ENCODE assay signal across 25 cellular contexts in genomic region chr3:34780973-34781372, GRCh38.
DNase-seq lines count a peak whose midpoint lies in the region; ATAC-seq, FAIRE-seq and TF ChIP-seq lines count a peak whose summit lies in the region.
"Had no signal": no experiment of that assay in that cellular context is flagged by ENCODE, and none has a peak within 500 bp of the region (broad histone marks: within the 10 kb centered on the region; RNA-seq: fewer than 3 reads in every experiment).

No MANE protein-coding gene starts in this region.

- POLR2A ChIA-PET in activated CD4-positive, alpha-beta memory T cell treated with anti-CD3 and anti-CD28 coated beads, Interleukin-2, amount 10 ng/mL, durations not matched to agents 7 days and 5 days (lab: Charles Lee), result no interaction called here

- CTCF ChIA-PET in activated CD4-positive, alpha-beta memory T cell treated with anti-CD3 and anti-CD28 coated beads, Interleukin-2, amount 10 ng/mL, durations not matched to agents 7 days and 5 days (lab: Charles Lee), result no interaction called here

- H4K20me1 ChIP-seq in astrocyte (ENCODE audit: insufficient read depth, low read length), result no peaks in the 10 kb centered on the region

- H3K27me3 ChIP-seq in cardiac muscle cell (no peaks in the 10 kb centered on the region), astrocyte (ENCODE audit: insufficient read depth, low read length) (no peaks in the 10 kb centered on the region)
- H3K27me3 ChIP-seq: Peyer's patch had no signal

- H3K36me3 Mint-ChIP-seq in astrocyte (ENCODE audit: low read depth, unreplicated experiment) (no peaks in the 10 kb centered on the region), glutamatergic neuron (ENCODE audit: unreplicated experiment) (no peaks in the 10 kb centered on the region)
- no peaks in the 10 kb centered on the region for H3K36me3 Mint-ChIP-seq in activated CD4-positive, alpha-beta memory T cell treated with anti-CD3 and anti-CD28 coated beads, Interleukin-2, amount 10 ng/mL, durations not matched to agents 7 days and 5 days (ENCODE audit: low read depth)
- H3K36me3 Mint-ChIP-seq in activated T-cell treated with anti-CD3 and anti-CD28 coated beads, Interleukin-2, amount 50 U/mL, for 24 hours (ENCODE audit: low read depth), result no peaks in the 10 kb centered on the region
- H3K36me3 Mint-ChIP-seq: CD8-positive, alpha-beta T cell had no signal

- H3K27ac ChIP-seq in cardiac muscle cell, result no peak overlapping the region
- H3K27ac ChIP-seq in astrocyte (ENCODE audit: low read depth, low read length), result no peak overlapping the region
- H3K27ac ChIP-seq: 22Rv1, Peyer's patch had no signal

- H3K9ac ChIP-seq in astrocyte (ENCODE audit: low read length), result no peak overlapping the region

- H2AFZ ChIP-seq in astrocyte (ENCODE audit: low read depth, low read length), result no peak overlapping the region

- no peak overlapping the region for H3K4me2 ChIP-seq in astrocyte (ENCODE audit: low read length)

- H3K4me1 ChIP-seq in cardiac muscle cell (ENCODE audit: low read depth) (peaks cover 8% of the 10 kb centered on the region), astrocyte (ENCODE audit: insufficient read depth, low read length) (no peaks in the 10 kb centered on the region)
- H3K4me1 ChIP-seq: Peyer's patch had no signal

- no peak for FAIRE-seq in astrocyte (lab: Jason Lieb, UNC)

- no peak overlapping the region for H3K4me3 ChIP-seq in cardiac muscle cell
- no peak overlapping the region for H3K4me3 ChIP-seq in astrocyte (ENCODE audit: insufficient read depth, low read depth, low read length)
- no peak overlapping the region for H3K4me3 ChIP-seq in retinal pigment epithelial cell (ENCODE audit: low read length)
- H3K4me3 ChIP-seq: Peyer's patch had no signal

- H3K4me3 Mint-ChIP-seq in astrocyte (ENCODE audit: unreplicated experiment) (no peak overlapping the region), glutamatergic neuron (ENCODE audit: unreplicated experiment) (no peak overlapping the region)
- no peak overlapping the region for H3K4me3 Mint-ChIP-seq in activated CD4-positive, alpha-beta memory T cell treated with anti-CD3 and anti-CD28 coated beads, Interleukin-2, amount 10 ng/mL, durations not matched to agents 7 days and 5 days
- no peak overlapping the region for H3K4me3 Mint-ChIP-seq in activated T-cell treated with anti-CD3 and anti-CD28 coated beads, Interleukin-2, amount 50 U/mL, for 24 hours
- H3K4me3 Mint-ChIP-seq: CD8-positive, alpha-beta T cell had no signal

- peak; percentile 3 to 8 for DNase-seq in cardiac muscle cell (ENCODE audit: low read depth in 1 of 2, low spot score in 1 of 2)
- DNase-seq in left cardiac atrium, result no peak
- DNase-seq in astrocyte (ENCODE audit: low read depth), result peak; percentile 1
- no peak for DNase-seq in glutamatergic neuron
- DNase-seq in retinal pigment epithelial cell (ENCODE audit: low read depth), result peak; percentile 43
- no peak for DNase-seq in activated CD4-positive, alpha-beta memory T cell treated with anti-CD3 and anti-CD28 coated beads, Interleukin-2, amount 10 ng/mL, durations not matched to agents 7 days and 5 days
- DNase-seq in activated T-cell treated with anti-CD3 and anti-CD28 coated beads, Interleukin-2, amount 50 U/mL, for 24 hours, result no peak
- DNase-seq: AML-193; C1 segment of cervical spinal cord; Calu3; CD8-positive, alpha-beta T cell; DMS153; EL; GOT3; KBM-7; NCI-H1105; NCI-H146; NCI-H2029; NCI-H226; NCI-H510A treated with DMSO at 0.1 percent for 48 hours; NCI-H748 treated with DMSO at 0.1 percent for 48 hours; NK-92 treated with Interleukin-12 subunit alpha and Interleukin-12 subunit beta, amount 100 ng/mL, for 24 hours; Peyer's patch had no signal

- H3K9me3 ChIP-seq in cardiac muscle cell (ENCODE audit: low read depth), result no peaks in the 10 kb centered on the region
- H3K9me3 ChIP-seq in astrocyte (ENCODE audit: insufficient read depth, low read depth, low read length), result no peaks in the 10 kb centered on the region
- H3K9me3 ChIP-seq: Peyer's patch had no signal

- no peaks in the 10 kb centered on the region for H3K27me3 Mint-ChIP-seq in astrocyte (ENCODE audit: low read depth, unreplicated experiment)
- H3K27me3 Mint-ChIP-seq in glutamatergic neuron (ENCODE audit: unreplicated experiment), result no peaks in the 10 kb centered on the region
- no peaks in the 10 kb centered on the region for H3K27me3 Mint-ChIP-seq in activated CD4-positive, alpha-beta memory T cell treated with anti-CD3 and anti-CD28 coated beads, Interleukin-2, amount 10 ng/mL, durations not matched to agents 7 days and 5 days
- H3K27me3 Mint-ChIP-seq in activated T-cell treated with anti-CD3 and anti-CD28 coated beads, Interleukin-2, amount 50 U/mL, for 24 hours, result no peaks in the 10 kb centered on the region

- H3K4me1 Mint-ChIP-seq in astrocyte (ENCODE audit: low read depth, unreplicated experiment) (peaks cover 32% of the 10 kb centered on the region), glutamatergic neuron (ENCODE audit: low read depth, unreplicated experiment) (peaks cover 33% of the 10 kb centered on the region)
- H3K4me1 Mint-ChIP-seq in activated CD4-positive, alpha-beta memory T cell treated with anti-CD3 and anti-CD28 coated beads, Interleukin-2, amount 10 ng/mL, durations not matched to agents 7 days and 5 days, result no peaks in the 10 kb centered on the region
- H3K4me1 Mint-ChIP-seq in activated T-cell treated with anti-CD3 and anti-CD28 coated beads, Interleukin-2, amount 50 U/mL, for 24 hours (ENCODE audit: low read depth), result no peaks in the 10 kb centered on the region

- H3K79me2 ChIP-seq in astrocyte (ENCODE audit: insufficient read depth, low read length), result no peaks in the 10 kb centered on the region

- intact Hi-C loops in left cardiac atrium (cut with DNase I), result no loop called here

- H3K36me3 ChIP-seq in cardiac muscle cell, result no peaks in the 10 kb centered on the region
- no peaks in the 10 kb centered on the region for H3K36me3 ChIP-seq in astrocyte (ENCODE audit: insufficient read depth, low read length)
- H3K36me3 ChIP-seq: Peyer's patch had no signal

- ATAC-seq in left cardiac atrium (no peak), GM21423 (IDR thresholded peaks at IDR 0.05; ENCODE audit: unreplicated experiment) (no peak)
- ATAC-seq: CD8-positive, alpha-beta T cell had no signal

- TF ChIP-seq CTCF in cardiac muscle cell (IDR thresholded peaks at IDR 0.05; ENCODE audit: low read depth, low read length) (no peak), astrocyte (IDR thresholded peaks at IDR 0.05; ENCODE audit: insufficient read depth, low read depth, low read length) (no peak), glutamatergic neuron (IDR thresholded peaks at IDR 0.05; ENCODE audit: partially characterized antibody, unreplicated experiment) (no peak), retinal pigment epithelial cell (conservative IDR thresholded peaks at IDR 0.05; ENCODE audit: low read depth, low read length) (no peak)

- H3K27ac Mint-ChIP-seq in astrocyte (ENCODE audit: unreplicated experiment) (peak overlapping the region; percentile 49), glutamatergic neuron (ENCODE audit: unreplicated experiment) (peak overlapping the region; percentile 90)
- H3K27ac Mint-ChIP-seq in activated CD4-positive, alpha-beta memory T cell treated with anti-CD3 and anti-CD28 coated beads, Interleukin-2, amount 10 ng/mL, durations not matched to agents 7 days and 5 days, result no peak overlapping the region
- H3K27ac Mint-ChIP-seq in activated T-cell treated with anti-CD3 and anti-CD28 coated beads, Interleukin-2, amount 50 U/mL, for 24 hours, result no peak overlapping the region
- H3K27ac Mint-ChIP-seq: CD8-positive, alpha-beta T cell had no signal

- H3K9me3 Mint-ChIP-seq in astrocyte (ENCODE audit: unreplicated experiment) (no peaks in the 10 kb centered on the region), glutamatergic neuron (ENCODE audit: unreplicated experiment) (peaks cover 2% of the 10 kb centered on the region)
- peaks cover 3% of the 10 kb centered on the region for H3K9me3 Mint-ChIP-seq in activated CD4-positive, alpha-beta memory T cell treated with anti-CD3 and anti-CD28 coated beads, Interleukin-2, amount 10 ng/mL, durations not matched to agents 7 days and 5 days
- H3K9me3 Mint-ChIP-seq in activated T-cell treated with anti-CD3 and anti-CD28 coated beads, Interleukin-2, amount 50 U/mL, for 24 hours, result peaks cover 3% of the 10 kb centered on the region
- H3K9me3 Mint-ChIP-seq: CD8-positive, alpha-beta T cell had no signal

Comparison
In these comparisons a context has a peak if more than half of its experiments do, and no peak if none do; other contexts are left out.
1. DNase-seq: peak in cardiac muscle cell (2 of 2), astrocyte (single experiment) and retinal pigment epithelial cell (single experiment); none in left cardiac atrium (single experiment), glutamatergic neuron (single experiment), activated CD4-positive, alpha-beta memory T cell treated with anti-CD3 and anti-CD28 coated beads, Interleukin-2, amount 10 ng/mL, durations not matched to agents 7 days and 5 days (single experiment) and activated T-cell treated with anti-CD3 and anti-CD28 coated beads, Interleukin-2, amount 50 U/mL, for 24 hours (single experiment).
2. H3K27ac Mint-ChIP-seq: peak in astrocyte (single experiment) and glutamatergic neuron (single experiment); none in activated CD4-positive, alpha-beta memory T cell treated with anti-CD3 and anti-CD28 coated beads, Interleukin-2, amount 10 ng/mL, durations not matched to agents 7 days and 5 days (single experiment) and activated T-cell treated with anti-CD3 and anti-CD28 coated beads, Interleukin-2, amount 50 U/mL, for 24 hours (single experiment).